In genomic region chr11:93054881-93055280, GRCh38 we compare ENCODE assay signal across 8 cellular contexts.
DNase-seq lines count a peak whose midpoint lies in the region; ATAC-seq and TF ChIP-seq lines count a peak whose summit lies in the region.

No MANE protein-coding gene starts in this region.

- TF ChIP-seq CTCF in AG10803 (conservative IDR thresholded peaks at IDR 0.05; ENCODE audit: low read length) (no peak), fibroblast of the aortic adventitia (IDR thresholded peaks at IDR 0.05; ENCODE audit: insufficient read depth, low read length) (no peak), suprapubic skin (IDR thresholded peaks at IDR 0.05) (no peak)

- peak; percentile 90 for DNase-seq in AG10803 (ENCODE audit: low read depth)
- DNase-seq in OCI-M1 (lab: John Stamatoyannopoulos, UW), result peak; percentile 42
- peak; percentile 93 for DNase-seq in fibroblast of the aortic adventitia (ENCODE audit: low read depth)
- no peak for DNase-seq in iPS-NIHi7 (ENCODE audit: extremely low spot score)
- no peak for DNase-seq in NCI-H1436 (lab: John Stamatoyannopoulos, UW)
- no peak for DNase-seq in suprapubic skin (ENCODE audit: low spot score in 2 of 2)
- DNase-seq in cerebellar nuclear complex (lab: John Stamatoyannopoulos, UW), result no peak

- TF ChIP-seq POLR2A in suprapubic skin (IDR thresholded peaks at IDR 0.05), result no peak

- WGBS in suprapubic skin, result 69% methylated on average over 2 of the region's 2 CpGs

- no peaks in the 10 kb centered on the region for H3K36me3 ChIP-seq in suprapubic skin

- ATAC-seq in GM21619 (IDR thresholded peaks at IDR 0.05; ENCODE audit: unreplicated experiment), result peak; percentile 61

- no peaks in the 10 kb centered on the region for H3K9me3 ChIP-seq in suprapubic skin

- no peaks in the 10 kb centered on the region for H3K4me1 ChIP-seq in suprapubic skin

- no peaks in the 10 kb centered on the region for H3K27me3 ChIP-seq in suprapubic skin

- H3K27ac ChIP-seq in suprapubic skin, result no peak overlapping the region

- no peak overlapping the region for H3K4me3 ChIP-seq in AG10803 (ENCODE audit: low read length)
- H3K4me3 ChIP-seq in fibroblast of the aortic adventitia (ENCODE audit: low read depth, low read length), result no peak overlapping the region
- H3K4me3 ChIP-seq in suprapubic skin, result no peak overlapping the region

- no peak for TF ChIP-seq EP300 in suprapubic skin (IDR thresholded peaks at IDR 0.05)

Comparison
In these comparisons a context has a peak if more than half of its experiments do, and no peak if none do; other contexts are left out.
1. DNase-seq: peak in AG10803 (single experiment), OCI-M1 (single experiment) and fibroblast of the aortic adventitia (single experiment); none in iPS-NIHi7 (single experiment), NCI-H1436 (single experiment), suprapubic skin (0 of 2) and cerebellar nuclear complex (0 of 2).